8 cellular contexts compared by ENCODE assay signal in genomic region chr22:43388420-43388851, GRCh38. TPM values are rescaled to one million over a fixed set of nuclear protein-coding genes. Genes with fewer than 3 reads are reported as not detected.
DNase-seq lines count a peak whose midpoint lies in the region; ATAC-seq and TF ChIP-seq lines count a peak whose summit lies in the region.

No MANE protein-coding gene starts in this region.

- H3K36me3 ChIP-seq in CD8-positive, alpha-beta memory T cell (ENCODE audit: insufficient read depth, low read length), result no peaks in the 10 kb centered on the region
- H3K36me3 ChIP-seq in esophagus muscularis mucosa, result no peaks in the 10 kb centered on the region

- DNase-seq in CD8-positive, alpha-beta memory T cell, result peak; percentile 43 to 81 (median 64)
- DNase-seq in HT1080 (ENCODE audit: low read depth) (peak; percentile 53), OCI-M1 (lab: John Stamatoyannopoulos, UW) (peak; percentile 76), activated T-cell treated with anti-CD3 and anti-CD28 coated beads for 24 hours (ENCODE audit: low read depth) (peak; percentile 66), esophagus muscularis mucosa (ENCODE audit: extremely low spot score) (no peak)
- DNase-seq in natural killer cell treated with Interleukin-12 subunit alpha and Interleukin-12 subunit beta and Interleukin-15 and Interleukin-18, amount 100 ng/mL, for 72 hours (ENCODE audit: low spot score), result peak; percentile 77
- peak; percentile 11 to 69 (median 52) for DNase-seq in stimulated activated naive CD4-positive, alpha-beta T cell (lab: John Stamatoyannopoulos, UW)

- no peak overlapping the region for H3K27ac Mint-ChIP-seq in CD8-positive, alpha-beta memory T cell
- no peak overlapping the region for H3K27ac Mint-ChIP-seq in natural killer cell treated with Interleukin-12 subunit alpha and Interleukin-12 subunit beta and Interleukin-15 and Interleukin-18, amount 100 ng/mL, for 72 hours

- H3K27me3 Mint-ChIP-seq in CD8-positive, alpha-beta memory T cell, result peaks cover 17 to 19% of the 10 kb centered on the region in 2 donors
- H3K27me3 Mint-ChIP-seq in natural killer cell treated with Interleukin-12 subunit alpha and Interleukin-12 subunit beta and Interleukin-15 and Interleukin-18, amount 100 ng/mL, for 72 hours, result peaks cover 23 to 28% of the 10 kb centered on the region in 2 donors

- peak in 2 of 3 experiments; percentile 85 to 97 for TF ChIP-seq CTCF in esophagus muscularis mucosa (IDR thresholded peaks at IDR 0.05)

- CTCF ChIA-PET in CD8-positive, alpha-beta memory T cell (lab: Charles Lee), result interaction anchor here (0.7 to 5.3 kb wide), 12 partner anchors 9 to 1237 kb away, joined by 3 to 48 read pairs (median 3); no protein-coding TSS in a partner anchor

- H3K4me1 ChIP-seq in CD8-positive, alpha-beta memory T cell (ENCODE audit: insufficient read depth, low read length), result peaks cover 3% of the 10 kb centered on the region
- peaks cover 5 to 15% (median 10%) of the 10 kb centered on the region in 4 donors for H3K4me1 ChIP-seq in esophagus muscularis mucosa

- TF ChIP-seq EP300 in esophagus muscularis mucosa (IDR thresholded peaks at IDR 0.05), result no peak

- intact Hi-C loops in esophagus muscularis mucosa (cut with DNase I), result loop anchor here (10.0 kb wide), 1 partner anchor 436 kb away; no protein-coding TSS in a partner anchor

- no peak for TF ChIP-seq POLR2A in esophagus muscularis mucosa (IDR thresholded peaks at IDR 0.05; ENCODE audit: low read depth)

- no peak overlapping the region for H3K4me3 Mint-ChIP-seq in CD8-positive, alpha-beta memory T cell
- H3K4me3 Mint-ChIP-seq in natural killer cell treated with Interleukin-12 subunit alpha and Interleukin-12 subunit beta and Interleukin-15 and Interleukin-18, amount 100 ng/mL, for 72 hours, result no peak overlapping the region

- 20% methylated on average over 5 of the region's 17 CpGs for WGBS in esophagus muscularis mucosa

- H3K4me3 ChIP-seq in CD8-positive, alpha-beta memory T cell (ENCODE audit: low read length), result no peak overlapping the region
- H3K4me3 ChIP-seq in esophagus muscularis mucosa, result no peak overlapping the region

- ATAC-seq in natural killer cell treated with Interleukin-12 subunit alpha and Interleukin-12 subunit beta and Interleukin-15 and Interleukin-18, amount 100 ng/mL, for 72 hours, result peak; percentile 71 to 72
- no peak for ATAC-seq in HG03521 (IDR thresholded peaks at IDR 0.05; ENCODE audit: unreplicated experiment)

- H3K9me3 Mint-ChIP-seq in CD8-positive, alpha-beta memory T cell, result no peaks in the 10 kb centered on the region
- no peaks in the 10 kb centered on the region for H3K9me3 Mint-ChIP-seq in natural killer cell treated with Interleukin-12 subunit alpha and Interleukin-12 subunit beta and Interleukin-15 and Interleukin-18, amount 100 ng/mL, for 72 hours

- peaks cover 4 to 8% (median 4%) of the 10 kb centered on the region in 3 donors for H3K4me1 Mint-ChIP-seq in CD8-positive, alpha-beta memory T cell
- peaks cover 0 to 8% of the 10 kb centered on the region in 2 donors for H3K4me1 Mint-ChIP-seq in natural killer cell treated with Interleukin-12 subunit alpha and Interleukin-12 subunit beta and Interleukin-15 and Interleukin-18, amount 100 ng/mL, for 72 hours (ENCODE audit: low read depth in 2 of 2)

- no peaks in the 10 kb centered on the region for H3K36me3 Mint-ChIP-seq in CD8-positive, alpha-beta memory T cell
- no peaks in the 10 kb centered on the region for H3K36me3 Mint-ChIP-seq in natural killer cell treated with Interleukin-12 subunit alpha and Interleukin-12 subunit beta and Interleukin-15 and Interleukin-18, amount 100 ng/mL, for 72 hours

- no peaks in the 10 kb centered on the region for H3K9me3 ChIP-seq in CD8-positive, alpha-beta memory T cell (ENCODE audit: low read length)
- H3K9me3 ChIP-seq in esophagus muscularis mucosa, result no peaks in the 10 kb centered on the region

- H3K27ac ChIP-seq in CD8-positive, alpha-beta memory T cell (ENCODE audit: low read depth, low read length), result no peak overlapping the region
- H3K27ac ChIP-seq in esophagus muscularis mucosa (replicated peaks in 1 of 4), result no peak overlapping the region

- peaks cover 7% of the 10 kb centered on the region for H3K27me3 ChIP-seq in CD8-positive, alpha-beta memory T cell (ENCODE audit: insufficient read depth, low read length, poor library complexity, severe bottlenecking)
- H3K27me3 ChIP-seq in esophagus muscularis mucosa, result peaks cover 0 to 31% (median 0%) of the 10 kb centered on the region in 4 donors

- POLR2A ChIA-PET in CD8-positive, alpha-beta memory T cell (lab: Charles Lee), result no interaction called here

RNA-seq across cellular contexts. Expression of gene MPPED1, which starts 23.4 kb away (rescaled TPM):
- not detected for total RNA-seq in CD8-positive, alpha-beta memory T cell
- not detected for polyA plus RNA-seq in CD8-positive, alpha-beta memory T cell
- not detected in 2 replicates for total RNA-seq in HT1080 (2014; rRNA removed; shearing (Covaris generic))
- not detected in 2 replicates for polyA plus RNA-seq in HT1080 (2015; cell fraction: cytosol; rRNA removed)
- polyA plus RNA-seq in HT1080 (2015; cell fraction: nucleus; rRNA removed), result not detected in 2 replicates
- not detected for total RNA-seq in esophagus muscularis mucosa
- not detected for total RNA-seq in natural killer cell treated with Interleukin-12 subunit alpha and Interleukin-12 subunit beta and Interleukin-15 and Interleukin-18, amount 100 ng/mL, for 72 hours

RNA-seq across cellular contexts. Expression of gene SCUBE1, which starts 45.3 kb away (rescaled TPM):
- under 1 TPM; 0.07 to 0.33 TPM for total RNA-seq in CD8-positive, alpha-beta memory T cell
- not detected for polyA plus RNA-seq in CD8-positive, alpha-beta memory T cell
- 0.10 TPM in 1 of 2 replicates, not detected in the other for total RNA-seq in HT1080 (2014; rRNA removed; shearing (Covaris generic))
- polyA plus RNA-seq in HT1080 (2015; cell fraction: cytosol; rRNA removed), result not detected in 2 replicates
- polyA plus RNA-seq in HT1080 (2015; cell fraction: nucleus; rRNA removed), result 0.01 TPM in 1 of 2 replicates, not detected in the other
- 100 to 1,000 TPM in 1 of 4 donors, 10 to 100 TPM in 3; 33.3 to 109 (median 66.3) TPM for total RNA-seq in esophagus muscularis mucosa
- under 1 TPM in 1 of 2 donors, not detected in 1; 0.14 TPM for total RNA-seq in natural killer cell treated with Interleukin-12 subunit alpha and Interleukin-12 subunit beta and Interleukin-15 and Interleukin-18, amount 100 ng/mL, for 72 hours

Comparison
In these comparisons a context has a peak if more than half of its experiments do, and no peak if none do; other contexts are left out.
1. RNA of gene SCUBE1, which starts 45.3 kb away (total RNA-seq): 33.3 to 109 TPM in esophagus muscularis mucosa; 0.07 to 0.33 TPM in CD8-positive, alpha-beta memory T cell, 0.14 TPM in natural killer cell treated with Interleukin-12 subunit alpha and Interleukin-12 subunit beta and Interleukin-15 and Interleukin-18, amount 100 ng/mL, for 72 hours and 0.10 TPM in HT1080; every median in the first group is over 10 times any median in the second.